In the genomic region with DNA sequence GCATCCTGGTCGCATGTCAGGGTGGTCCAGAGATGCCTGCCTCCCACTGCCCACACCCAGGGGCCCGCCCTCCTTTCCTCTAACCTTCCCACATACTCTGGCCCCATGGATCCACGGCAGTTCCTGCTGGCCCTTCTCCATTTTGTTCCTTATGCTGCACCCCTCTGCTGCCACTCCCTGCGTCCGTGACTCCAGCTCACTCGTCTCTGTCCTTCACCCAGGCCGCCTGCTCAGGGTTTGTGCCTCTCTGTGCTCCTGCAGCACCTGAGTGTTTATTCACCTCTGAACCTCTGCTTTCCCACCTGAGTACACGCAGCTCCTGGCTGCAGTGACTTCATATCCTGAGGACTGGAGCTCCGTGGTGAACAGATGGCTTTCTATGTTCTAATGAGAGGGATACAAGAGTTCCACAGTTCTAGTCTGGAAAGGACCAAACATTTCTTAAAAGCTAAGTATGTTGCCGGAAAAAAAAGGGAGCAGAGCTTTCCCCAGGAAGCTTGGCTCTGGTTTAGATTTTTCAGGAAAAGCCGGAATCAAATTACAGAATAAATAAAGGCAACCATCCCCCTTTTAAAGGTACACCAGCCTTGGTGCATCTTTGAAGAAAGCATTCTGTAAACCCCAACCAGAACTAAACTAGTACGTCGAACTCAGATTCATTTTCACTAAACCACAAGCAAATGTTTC, we compare ENCODE assay signal across 11 cellular contexts. TPM values are rescaled to one million over a fixed set of nuclear protein-coding genes. Genes with fewer than 3 reads are reported as not detected.
A peak's percentile ranks its signal among the peaks of the same experiment; 100 is the strongest.
DNase-seq lines count a peak whose midpoint lies in the region; ATAC-seq and TF ChIP-seq lines count a peak whose summit lies in the region.
"Had no signal": no experiment of that assay in that cellular context is flagged by ENCODE, and none has a peak within 500 bp of the region (broad histone marks: within the 10 kb centered on the region; RNA-seq: fewer than 3 reads in every experiment).

No MANE protein-coding gene starts in this region.

- peaks cover 2% of the 10 kb centered on the region for H3K27me3 Mint-ChIP-seq in brain

- H3K27me3 ChIP-seq in left ventricle myocardium inferior (ENCODE audit: low read depth) (no peaks in the 10 kb centered on the region), right lobe of liver (no peaks in the 10 kb centered on the region), upper lobe of right lung (no peaks in the 10 kb centered on the region)

- H3K27ac Mint-ChIP-seq in brain: peak overlapping the region; percentile 84 to 91 (median 88)

- TF ChIP-seq CTCF in left ventricle myocardium inferior (IDR thresholded peaks at IDR 0.05; ENCODE audit: borderline replicate concordance) (no peak), brain (conservative IDR thresholded peaks at IDR 0.05) (no peak), right lobe of liver (IDR thresholded peaks at IDR 0.05) (no peak), upper lobe of right lung (IDR thresholded peaks at IDR 0.05) (no peak)

- WGBS in right lobe of liver (ENCODE audit: insufficient coverage, low coverage, low lambda C conversion rate, missing lambda C conversion rate): 16% methylated on average over 13 of the region's 13 CpGs

- peak; percentile 14 for TF ChIP-seq POLR2A in right lobe of liver (IDR thresholded peaks at IDR 0.05)

- intact Hi-C loops in left ventricle myocardium inferior (cut with micrococcal nuclease): no loop called here
- intact Hi-C loops in Right ventricle myocardium inferior (cut with DNase I): no loop called here
- intact Hi-C loops in right lobe of liver (cut with DNase I): loop anchor here in 1 of 2 donors (10.0 kb wide), 1 partner anchor 73 kb away; no protein-coding TSS in a partner anchor
- intact Hi-C loops in upper lobe of right lung (cut with DNase I): no loop called here

- DNase-seq in left ventricle myocardium inferior (no peak), Right ventricle myocardium inferior (ENCODE audit: missing footprints) (no peak), right lobe of liver (peak in 1 of 3 donors; percentile 62), upper lobe of right lung (no peak), UCSD-AML1 (lab: John Stamatoyannopoulos, UW; ENCODE audit: unreplicated experiment) (no peak), KG1 (lab: John Stamatoyannopoulos, UW) (no peak)

- H3K36me3 ChIP-seq in left ventricle myocardium inferior (peaks cover 36% of the 10 kb centered on the region), right lobe of liver (peaks cover 0 to 8% (median 0%) of the 10 kb centered on the region in 4 donors), upper lobe of right lung (peaks cover 35% of the 10 kb centered on the region)

- peak overlapping the region in 2 of 5 experiments; percentile 39 to 70 for H3K4me3 Mint-ChIP-seq in brain

- ATAC-seq in Right ventricle myocardium inferior (no peak), right lobe of liver (peak in 3 of 4 donors; percentile 2 to 5 (median 4)), upper lobe of right lung (no peak), HG03354 (IDR thresholded peaks at IDR 0.05; ENCODE audit: poor library complexity, severe bottlenecking, unreplicated experiment) (no peak)
- ATAC-seq: K562 had no signal

- no peaks in the 10 kb centered on the region for H3K9me3 Mint-ChIP-seq in brain

- H3K4me3 ChIP-seq in left ventricle myocardium inferior: peak overlapping the region; percentile 11
- H3K4me3 ChIP-seq in right lobe of liver: peak overlapping the region in 2 of 3 donors; percentile 31 to 50
- no peak overlapping the region for H3K4me3 ChIP-seq in upper lobe of right lung
- H3K4me3 ChIP-seq: K562 had no signal

- H3K27ac ChIP-seq in left ventricle myocardium inferior (replicated peaks) (peak overlapping the region; percentile 96), right lobe of liver (peak overlapping the region; percentile 50 to 83 (median 59)), upper lobe of right lung (peak overlapping the region; percentile 68)

- H3K9me3 ChIP-seq in left ventricle myocardium inferior (replicated peaks) (no peaks in the 10 kb centered on the region), right lobe of liver (no peaks in the 10 kb centered on the region), upper lobe of right lung (no peaks in the 10 kb centered on the region)

- peaks cover 18% of the 10 kb centered on the region for H3K4me1 Mint-ChIP-seq in brain

- H3K4me1 ChIP-seq in left ventricle myocardium inferior (peaks cover 39% of the 10 kb centered on the region), right lobe of liver (peaks cover 0 to 20% (median 5%) of the 10 kb centered on the region in 4 donors), upper lobe of right lung (peaks cover 9% of the 10 kb centered on the region)

- peaks cover 30% of the 10 kb centered on the region for H3K36me3 Mint-ChIP-seq in brain

RNA-seq across cellular contexts. Expression of a gene that starts 1.5 kb away (rescaled TPM):
- total RNA-seq in left ventricle myocardium inferior: not detected
- total RNA-seq in Right ventricle myocardium inferior: not detected
- 1.7 TPM for polyA plus RNA-seq in brain (ENCODE audit: insufficient read depth, low read depth, low replicate concordance)
- under 1 TPM in 3 of 6 experiments, not detected in 3; 0.55 to 0.81 (median 0.66) TPM for total RNA-seq in right lobe of liver
- total RNA-seq in upper lobe of right lung: not detected
- total RNA-seq: Daoy had no signal

RNA-seq across cellular contexts. Expression of a gene that starts 3.9 kb away (rescaled TPM):
- total RNA-seq in left ventricle myocardium inferior: 55.6 TPM
- 52.2 TPM for total RNA-seq in Right ventricle myocardium inferior
- 107 TPM for polyA plus RNA-seq in brain (ENCODE audit: insufficient read depth, low read depth, low replicate concordance)
- total RNA-seq in right lobe of liver: 10 to 100 TPM; 27.8 to 59.1 (median 38.0) TPM
- total RNA-seq in upper lobe of right lung: 32.0 TPM

RNA-seq across cellular contexts. Expression of a gene that starts 29.5 kb away (rescaled TPM):
- total RNA-seq in left ventricle myocardium inferior (not detected), Right ventricle myocardium inferior (0.54 TPM), right lobe of liver (10 to 100 TPM in 2 of 6 experiments, 1 to 10 TPM in 4; 1.8 to 41.2 (median 7.0) TPM), upper lobe of right lung (not detected)
- polyA plus RNA-seq in brain (ENCODE audit: insufficient read depth, low read depth, low replicate concordance): not detected
- total RNA-seq: Daoy, K562 had no signal
- polyA plus RNA-seq: K562 had no signal

RNA-seq across cellular contexts. Expression of a gene that starts 42.6 kb away (rescaled TPM):
- 0.38 TPM for total RNA-seq in left ventricle myocardium inferior
- 0.84 TPM for total RNA-seq in Right ventricle myocardium inferior
- 1,079 TPM for polyA plus RNA-seq in brain (ENCODE audit: insufficient read depth, low read depth, low replicate concordance)
- under 1 TPM in 2 of 6 experiments, not detected in 4; 0.74 to 0.93 TPM for total RNA-seq in right lobe of liver
- total RNA-seq in upper lobe of right lung: not detected
- total RNA-seq: Daoy; K562; T-helper 1 cell treated with Interleukin-12 subunit alpha and Interleukin-12 subunit beta and Interleukin-4 antibody, amounts not matched to agents 30 ng/mL and 1 ng/mL, for 36 hours had no signal
- polyA plus RNA-seq: K562 had no signal

Comparison
In these comparisons a context has a peak if more than half of its experiments do, and no peak if none do; other contexts are left out.
1. ATAC-seq: peak in right lobe of liver (3 of 4); none in Right ventricle myocardium inferior (single experiment), upper lobe of right lung (single experiment) and HG03354 (single experiment).
2. Peak in every context shown above with its lines, with median percentiles within 50 percentile points of each other: H3K27ac ChIP-seq.